ENCODE assay signal across 1 cellular context in genomic region chr3:94043285-94043684, GRCh38.
TF ChIP-seq lines count a peak whose summit lies in the region.

No MANE protein-coding gene starts in this region.

TF ChIP-seq in K562, 482 proteins besides CTCF, POLR2A, EP300 and RAD21:
- peak; percentile 88 for TF ChIP-seq HNRNPK (IDR thresholded peaks at IDR 0.05; ENCODE audit: low read depth, low read length, poor library complexity, severe bottlenecking)
- no peak for TF ChIP-seq ZNF23 (CRISPR knock-in tag; IDR thresholded peaks at IDR 0.05)
TF ChIP-seq in K562: peak in this region for 1.
